In the genomic region with DNA sequence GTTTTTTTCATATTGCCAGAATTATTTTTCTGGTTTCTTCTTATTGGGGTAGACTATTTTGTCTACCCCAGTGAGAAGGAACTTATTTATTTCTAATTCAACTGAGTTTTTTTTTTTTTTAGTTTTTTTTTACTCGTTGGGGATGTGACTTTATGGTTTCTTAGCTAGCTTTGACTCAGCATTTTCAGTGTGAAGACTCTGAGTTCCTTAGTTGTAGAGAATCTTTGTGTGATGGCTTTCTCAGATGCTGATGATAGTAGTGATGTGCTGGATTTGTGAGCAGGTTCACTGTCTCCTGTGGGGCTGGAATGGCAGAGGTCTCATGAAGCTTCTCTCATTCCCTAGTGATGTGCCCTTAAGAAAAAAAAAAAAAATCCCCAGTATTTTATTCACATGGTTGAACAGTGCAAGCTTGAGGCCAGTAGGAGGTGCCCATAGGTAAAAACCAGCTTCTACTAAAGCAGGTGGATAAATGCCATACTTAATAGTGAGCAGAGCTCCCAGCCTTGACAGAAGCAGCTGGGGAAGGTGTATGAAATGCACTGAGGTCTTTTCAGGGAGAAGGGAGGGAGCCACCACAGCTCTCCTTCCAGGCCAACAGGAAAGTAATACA, we compare ENCODE assay signal across 18 cellular contexts.
DNase-seq lines count a peak whose midpoint lies in the region; ATAC-seq and TF ChIP-seq lines count a peak whose summit lies in the region.
"Had no signal": no experiment of that assay in that cellular context is flagged by ENCODE, and none has a peak within 500 bp of the region (broad histone marks: within the 10 kb centered on the region; RNA-seq: fewer than 3 reads in every experiment).

No MANE protein-coding gene starts in this region.

- intact Hi-C loops in body of pancreas (cut with DNase I): no loop called here

- H3K27me3 ChIP-seq in Karpas-422 (ENCODE audit: low read length): no peaks in the 10 kb centered on the region
- no peaks in the 10 kb centered on the region for H3K27me3 ChIP-seq in body of pancreas
- H3K27me3 ChIP-seq: ascending aorta had no signal

- H3K4me3 Mint-ChIP-seq in stimulated activated naive B cell treated with anti-CD40 and anti-IgM and Interleukin-4, amounts not matched to agents 10 μg/mL and 1 μg/mL and 100 μg/mL, for 72 hours: no peak overlapping the region
- H3K4me3 Mint-ChIP-seq: type B pancreatic cell had no signal

- H4K20me1 ChIP-seq in Karpas-422 (ENCODE audit: insufficient read depth, low read depth, low read length): no peaks in the 10 kb centered on the region

- TF ChIP-seq CTCF in body of pancreas (IDR thresholded peaks at IDR 0.05): peak in 4 of 7 experiments; percentile 45 to 56 (median 52)

- TF ChIP-seq POLR2A in body of pancreas (IDR thresholded peaks at IDR 0.05): no peak

- peaks cover 2 to 9% of the 10 kb centered on the region in 2 donors for H3K4me1 Mint-ChIP-seq in stimulated activated naive B cell treated with anti-CD40 and anti-IgM and Interleukin-4, amounts not matched to agents 10 μg/mL and 1 μg/mL and 100 μg/mL, for 72 hours

- no peaks in the 10 kb centered on the region for H3K9me2 ChIP-seq in Karpas-422 (replicated peaks; ENCODE audit: insufficient read depth, low read length)

- H3K79me2 ChIP-seq in Karpas-422 (ENCODE audit: low read length): no peaks in the 10 kb centered on the region; the same call in 1 of the 2 replicates
- H3K79me2 ChIP-seq: parathyroid adenoma had no signal

- H3K36me3 ChIP-seq in Karpas-422 (ENCODE audit: insufficient read depth, low read length) (no peaks in the 10 kb centered on the region), body of pancreas (replicated peaks in 1 of 2; ENCODE audit: insufficient read depth in 1 of 2, low read depth in 2 of 2) (no peaks in the 10 kb centered on the region)

- peak; percentile 87 for ATAC-seq in body of pancreas
- no peak for ATAC-seq in stimulated activated naive B cell treated with anti-CD40 and anti-IgM and Interleukin-4, amounts not matched to agents 10 μg/mL and 1 μg/mL and 100 μg/mL, for 72 hours (replicated peaks)
- ATAC-seq: activated CD4-positive, CD25-positive, alpha-beta regulatory T cell treated with anti-CD3 and anti-CD28 coated beads, Interleukin-2, amount 50 U/mL, for 24 hours had no signal

- H3K36me3 Mint-ChIP-seq in stimulated activated naive B cell treated with anti-CD40 and anti-IgM and Interleukin-4, amounts not matched to agents 10 μg/mL and 1 μg/mL and 100 μg/mL, for 72 hours: peaks cover 58 to 72% of the 10 kb centered on the region in 2 donors

- no peak overlapping the region for H2AFZ ChIP-seq in Karpas-422 (ENCODE audit: low read length)
- H2AFZ ChIP-seq: parathyroid adenoma had no signal

- H3K27me3 Mint-ChIP-seq in stimulated activated naive B cell treated with anti-CD40 and anti-IgM and Interleukin-4, amounts not matched to agents 10 μg/mL and 1 μg/mL and 100 μg/mL, for 72 hours: no peaks in the 10 kb centered on the region
- H3K27me3 Mint-ChIP-seq: type B pancreatic cell had no signal

- no peak overlapping the region for H3K4me2 ChIP-seq in Karpas-422 (ENCODE audit: low read depth, low read length, poor library complexity, severe bottlenecking)

- H3K9me3 Mint-ChIP-seq in stimulated activated naive B cell treated with anti-CD40 and anti-IgM and Interleukin-4, amounts not matched to agents 10 μg/mL and 1 μg/mL and 100 μg/mL, for 72 hours: peaks cover 12 to 13% of the 10 kb centered on the region in 2 donors

- H3K9ac ChIP-seq in Karpas-422 (ENCODE audit: low read length): no peak overlapping the region
- H3K9ac ChIP-seq: parathyroid adenoma had no signal

- H3K27ac ChIP-seq in Karpas-422 (ENCODE audit: low read length) (no peak overlapping the region), body of pancreas (peak overlapping the region in 1 of 4 donors; percentile 50)
- H3K27ac ChIP-seq: ascending aorta, C4-2B, parathyroid adenoma had no signal

- H3K4me1 ChIP-seq in Karpas-422 (ENCODE audit: low read length) (no peaks in the 10 kb centered on the region), body of pancreas (peaks cover 25% of the 10 kb centered on the region)
- H3K4me1 ChIP-seq: ascending aorta, parathyroid adenoma had no signal

- H3K4me3 ChIP-seq in Karpas-422 (ENCODE audit: low read length) (no peak overlapping the region), body of pancreas (no peak overlapping the region)
- H3K4me3 ChIP-seq: ascending aorta had no signal

- 48 to 55% methylated on average over 1 of the region's 1 CpG for WGBS in body of pancreas, 2 donors

- H3K9me3 ChIP-seq in Karpas-422 (ENCODE audit: low read length) (no peaks in the 10 kb centered on the region), body of pancreas (no peaks in the 10 kb centered on the region)
- H3K9me3 ChIP-seq: ascending aorta had no signal

- H3K27ac Mint-ChIP-seq in stimulated activated naive B cell treated with anti-CD40 and anti-IgM and Interleukin-4, amounts not matched to agents 10 μg/mL and 1 μg/mL and 100 μg/mL, for 72 hours: no peak overlapping the region
- H3K27ac Mint-ChIP-seq: type B pancreatic cell had no signal

- DNase-seq in DMS 273 (lab: John Stamatoyannopoulos, UW; ENCODE audit: unreplicated experiment) (peak; percentile 0), DMS 273 treated with DMSO at 0.1 percent for 48 hours (lab: John Stamatoyannopoulos, UW) (no peak), Karpas-422 (peak; percentile 45), body of pancreas (peak; percentile 54 to 64 (median 59)), myocyte (ENCODE audit: low read depth) (peak; percentile 6), GDM1 (lab: John Stamatoyannopoulos, UW) (no peak), COLO668 (lab: John Stamatoyannopoulos, UW; ENCODE audit: unreplicated experiment) (no peak)
- no peak for DNase-seq in stimulated activated naive B cell treated with anti-CD40 and anti-IgM and Interleukin-4, amounts not matched to agents 10 μg/mL and 1 μg/mL and 100 μg/mL, for 72 hours
- DNase-seq: activated gamma-delta T cell treated with Interleukin-2 at 50 U/mL for 16 hours; dermis blood vessel endothelial cell; NCI-H1436; NCI-H524 treated with DMSO at 0.1 percent for 48 hours; stimulated activated naive CD4-positive, alpha-beta T cell had no signal

Comparison
In these comparisons a context has a peak if more than half of its experiments do, and no peak if none do; other contexts are left out.
1. DNase-seq: peak in DMS 273 (single experiment), Karpas-422 (single experiment), body of pancreas (4 of 4) and myocyte (single experiment); none in DMS 273 treated with DMSO at 0.1 percent for 48 hours (single experiment), GDM1 (single experiment), stimulated activated naive B cell treated with anti-CD40 and anti-IgM and Interleukin-4, amounts not matched to agents 10 μg/mL and 1 μg/mL and 100 μg/mL, for 72 hours (single experiment) and COLO668 (single experiment).